ENCODE assay signal across 9 cellular contexts in genomic region chr21:20443558-20444155, GRCh38.
A peak's percentile ranks its signal among the peaks of the same experiment; 100 is the strongest.
DNase-seq lines count a peak whose midpoint lies in the region; TF ChIP-seq lines count a peak whose summit lies in the region.
"Had no signal": no experiment of that assay in that cellular context is flagged by ENCODE, and none has a peak within 500 bp of the region (broad histone marks: within the 10 kb centered on the region; RNA-seq: fewer than 3 reads in every experiment).

No MANE protein-coding gene starts in this region.

- WGBS in stomach, 5 donors = 58 to 72% (median 64%) methylated on average over 13 of the region's 13 CpGs

- H3K27me3 ChIP-seq in GM06990 (replicated peaks; ENCODE audit: control insufficient read depth, insufficient read depth, low read length) = no peaks in the 10 kb centered on the region
- no peaks in the 10 kb centered on the region for H3K27me3 ChIP-seq in stomach

- in situ Hi-C loops in ACHN (cut with HindIII; ENCODE audit: low pct_ligation_motif_present, low pct_unique_long_range_greater_than_20kb, low sequenced_read_pairs) = no loop called here

- H3K27ac Mint-ChIP-seq in glutamatergic neuron (ENCODE audit: unreplicated experiment) = no peak overlapping the region
- H3K27ac Mint-ChIP-seq in activated CD4-positive, alpha-beta T cell treated with anti-CD3 and anti-CD28 coated beads, Interleukin-2, amount 10 ng/mL, durations not matched to agents 24 days and 14 days = no peak overlapping the region

- no peaks in the 10 kb centered on the region for H3K4me1 Mint-ChIP-seq in glutamatergic neuron (ENCODE audit: low read depth, unreplicated experiment)
- no peaks in the 10 kb centered on the region for H3K4me1 Mint-ChIP-seq in activated CD4-positive, alpha-beta T cell treated with anti-CD3 and anti-CD28 coated beads, Interleukin-2, amount 10 ng/mL, durations not matched to agents 24 days and 14 days

- no peak for TF ChIP-seq POLR2A in stomach (IDR thresholded peaks at IDR 0.05)

- peaks cover 2% of the 10 kb centered on the region for H3K27me3 Mint-ChIP-seq in glutamatergic neuron (ENCODE audit: unreplicated experiment)
- no peaks in the 10 kb centered on the region for H3K27me3 Mint-ChIP-seq in activated CD4-positive, alpha-beta T cell treated with anti-CD3 and anti-CD28 coated beads, Interleukin-2, amount 10 ng/mL, durations not matched to agents 24 days and 14 days

- intact Hi-C loops in activated CD4-positive, alpha-beta T cell treated with anti-CD3 and anti-CD28 coated beads, Interleukin-2, amount 10 ng/mL, durations not matched to agents 24 days and 14 days (cut with micrococcal nuclease) = no loop called here
- intact Hi-C loops in stomach (cut with DNase I; ENCODE audit: low total_unique reads) = no loop called here

- peak; percentile 1 for DNase-seq in ACHN
- no peak for DNase-seq in GM06990 (ENCODE audit: extremely low read depth, insufficient read length)
- peak; percentile 23 for DNase-seq in NCI-H748 treated with DMSO at 0.1 percent for 48 hours (lab: John Stamatoyannopoulos, UW)
- no peak for DNase-seq in glutamatergic neuron
- no peak for DNase-seq in HCEC 1CT
- DNase-seq in activated CD4-positive, alpha-beta T cell treated with anti-CD3 and anti-CD28 coated beads, Interleukin-2, amount 10 ng/mL, durations not matched to agents 24 days and 14 days = no peak
- no peak for DNase-seq in cortex of kidney (lab: John Stamatoyannopoulos, UW)
- DNase-seq in stomach = no peak
- DNase-seq: activated T-cell treated with anti-CD3 and anti-CD28 coated beads, Interleukin-2, amount 50 U/mL, for 48 hours had no signal

- no peaks in the 10 kb centered on the region for H3K4me1 ChIP-seq in stomach

- H3K4me3 Mint-ChIP-seq in glutamatergic neuron (ENCODE audit: unreplicated experiment) = no peak overlapping the region
- no peak overlapping the region for H3K4me3 Mint-ChIP-seq in activated CD4-positive, alpha-beta T cell treated with anti-CD3 and anti-CD28 coated beads, Interleukin-2, amount 10 ng/mL, durations not matched to agents 24 days and 14 days

- H3K27ac ChIP-seq in stomach = no peak overlapping the region

- no peaks in the 10 kb centered on the region for H3K36me3 Mint-ChIP-seq in glutamatergic neuron (ENCODE audit: unreplicated experiment)
- no peaks in the 10 kb centered on the region for H3K36me3 Mint-ChIP-seq in activated CD4-positive, alpha-beta T cell treated with anti-CD3 and anti-CD28 coated beads, Interleukin-2, amount 10 ng/mL, durations not matched to agents 24 days and 14 days (ENCODE audit: low read depth)

- no peaks in the 10 kb centered on the region for H3K9me3 ChIP-seq in stomach

- H3K4me3 ChIP-seq in GM06990 (replicated peaks; ENCODE audit: low read depth, low read length) = no peak overlapping the region
- no peak overlapping the region for H3K4me3 ChIP-seq in stomach

- TF ChIP-seq CTCF in GM06990 (IDR thresholded peaks at IDR 0.05; ENCODE audit: insufficient read depth, low read length, poor library complexity, severe bottlenecking) (peak; percentile 31), glutamatergic neuron (IDR thresholded peaks at IDR 0.05; ENCODE audit: partially characterized antibody, unreplicated experiment) (peak; percentile 89), stomach (IDR thresholded peaks at IDR 0.05) (peak in 2 of 7 experiments; percentile 21 to 22)

- H3K36me3 ChIP-seq in GM06990 (ENCODE audit: control insufficient read depth, insufficient read depth, low read length) (no peaks in the 10 kb centered on the region), stomach (no peaks in the 10 kb centered on the region)

- no peaks in the 10 kb centered on the region for H3K9me3 Mint-ChIP-seq in glutamatergic neuron (ENCODE audit: unreplicated experiment)
- H3K9me3 Mint-ChIP-seq in activated CD4-positive, alpha-beta T cell treated with anti-CD3 and anti-CD28 coated beads, Interleukin-2, amount 10 ng/mL, durations not matched to agents 24 days and 14 days = peaks cover 3% of the 10 kb centered on the region

- no peak for TF ChIP-seq EP300 in stomach (IDR thresholded peaks at IDR 0.05)

Comparison
In these comparisons a context has a peak if more than half of its experiments do, and no peak if none do; other contexts are left out.
1. DNase-seq: peak in ACHN (single experiment) and NCI-H748 treated with DMSO at 0.1 percent for 48 hours (single experiment); none in GM06990 (single experiment), glutamatergic neuron (single experiment), HCEC 1CT (single experiment), activated CD4-positive, alpha-beta T cell treated with anti-CD3 and anti-CD28 coated beads, Interleukin-2, amount 10 ng/mL, durations not matched to agents 24 days and 14 days (single experiment), cortex of kidney (single experiment) and stomach (single experiment).